ENCODE assay signal across 2 cellular contexts in the genomic region with DNA sequence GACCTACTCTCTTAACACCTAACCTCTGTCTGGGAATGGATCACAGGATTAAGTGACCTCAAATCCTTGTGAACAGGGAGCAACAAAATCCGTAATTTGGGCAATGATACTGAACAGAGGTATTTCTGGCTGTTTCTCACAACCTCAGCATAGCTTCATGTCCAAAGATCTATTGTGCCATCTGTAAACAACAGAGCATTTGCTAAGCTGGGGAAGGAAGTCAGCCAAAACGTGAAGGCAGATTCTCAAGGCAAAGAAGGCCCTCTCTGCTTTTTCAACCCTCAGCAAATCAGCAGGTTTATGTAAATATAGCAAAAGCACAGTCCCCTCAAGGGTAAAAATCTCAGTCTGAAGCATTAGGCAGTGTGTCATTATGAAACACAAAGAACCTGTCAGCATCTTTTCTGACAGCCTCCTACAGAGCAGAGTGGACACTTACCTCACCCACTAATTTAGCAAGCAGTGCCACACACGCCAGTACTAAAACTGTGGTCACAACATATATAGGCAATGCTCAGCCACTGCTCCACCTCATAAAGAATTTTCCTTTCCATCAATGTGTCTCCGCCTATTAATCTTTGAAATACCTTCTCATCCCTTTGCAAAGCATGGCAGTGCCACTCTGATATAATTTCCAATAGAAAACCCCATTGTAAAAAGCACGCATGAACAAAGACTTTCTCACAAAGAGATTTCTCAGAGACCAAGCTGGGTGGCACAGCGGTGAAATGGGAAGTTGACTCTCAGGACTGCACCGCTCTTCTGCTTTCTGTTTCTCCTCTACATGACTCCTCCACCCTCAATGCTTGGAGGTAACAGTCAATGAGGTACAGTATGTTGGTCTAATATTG.
TF ChIP-seq lines count a peak whose summit lies in the region.

No MANE protein-coding gene starts in this region.

TF ChIP-seq in IMR-90, 13 proteins besides CTCF, POLR2A, EP300 and RAD21 (continued from another document):
- TF ChIP-seq, protein P1, sequence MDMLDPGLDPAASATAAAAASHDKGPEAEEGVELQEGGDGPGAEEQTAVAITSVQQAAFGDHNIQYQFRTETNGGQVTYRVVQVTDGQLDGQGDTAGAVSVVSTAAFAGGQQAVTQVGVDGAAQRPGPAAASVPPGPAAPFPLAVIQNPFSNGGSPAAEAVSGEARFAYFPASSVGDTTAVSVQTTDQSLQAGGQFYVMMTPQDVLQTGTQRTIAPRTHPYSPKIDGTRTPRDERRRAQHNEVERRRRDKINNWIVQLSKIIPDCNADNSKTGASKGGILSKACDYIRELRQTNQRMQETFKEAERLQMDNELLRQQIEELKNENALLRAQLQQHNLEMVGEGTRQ (IDR thresholded peaks at IDR 0.05; ENCODE audit: low read depth, low read length), result no peak
- TF ChIP-seq MXI1 (IDR thresholded peaks at IDR 0.05; ENCODE audit: borderline replicate concordance, low read depth, low read length), result no peak
- TF ChIP-seq CHD1 (IDR thresholded peaks at IDR 0.05; ENCODE audit: low read depth, low read length), result no peak
- no peak for TF ChIP-seq FOS (IDR thresholded peaks at IDR 0.05; ENCODE audit: low read depth, low read length)
- TF ChIP-seq BHLHE40 (IDR thresholded peaks at IDR 0.05; ENCODE audit: low read depth, low read length), result peak; percentile 37; the same call in 1 of the 2 replicates
- TF ChIP-seq MAFK (IDR thresholded peaks at IDR 0.05; ENCODE audit: low read depth, low read length), result 0 out of 2 replicates have a peak, but pooled peaks have one; percentile 17
- no peak for TF ChIP-seq RCOR1 (IDR thresholded peaks at IDR 0.05; ENCODE audit: insufficient replicate concordance, low read length)
- TF ChIP-seq SMC3 (IDR thresholded peaks at IDR 0.05; ENCODE audit: low read depth, low read length), result no peak

TF ChIP-seq in WTC11, 78 proteins besides CTCF, POLR2A, EP300 and RAD21 (continued from another document):
- TF ChIP-seq, protein P2, sequence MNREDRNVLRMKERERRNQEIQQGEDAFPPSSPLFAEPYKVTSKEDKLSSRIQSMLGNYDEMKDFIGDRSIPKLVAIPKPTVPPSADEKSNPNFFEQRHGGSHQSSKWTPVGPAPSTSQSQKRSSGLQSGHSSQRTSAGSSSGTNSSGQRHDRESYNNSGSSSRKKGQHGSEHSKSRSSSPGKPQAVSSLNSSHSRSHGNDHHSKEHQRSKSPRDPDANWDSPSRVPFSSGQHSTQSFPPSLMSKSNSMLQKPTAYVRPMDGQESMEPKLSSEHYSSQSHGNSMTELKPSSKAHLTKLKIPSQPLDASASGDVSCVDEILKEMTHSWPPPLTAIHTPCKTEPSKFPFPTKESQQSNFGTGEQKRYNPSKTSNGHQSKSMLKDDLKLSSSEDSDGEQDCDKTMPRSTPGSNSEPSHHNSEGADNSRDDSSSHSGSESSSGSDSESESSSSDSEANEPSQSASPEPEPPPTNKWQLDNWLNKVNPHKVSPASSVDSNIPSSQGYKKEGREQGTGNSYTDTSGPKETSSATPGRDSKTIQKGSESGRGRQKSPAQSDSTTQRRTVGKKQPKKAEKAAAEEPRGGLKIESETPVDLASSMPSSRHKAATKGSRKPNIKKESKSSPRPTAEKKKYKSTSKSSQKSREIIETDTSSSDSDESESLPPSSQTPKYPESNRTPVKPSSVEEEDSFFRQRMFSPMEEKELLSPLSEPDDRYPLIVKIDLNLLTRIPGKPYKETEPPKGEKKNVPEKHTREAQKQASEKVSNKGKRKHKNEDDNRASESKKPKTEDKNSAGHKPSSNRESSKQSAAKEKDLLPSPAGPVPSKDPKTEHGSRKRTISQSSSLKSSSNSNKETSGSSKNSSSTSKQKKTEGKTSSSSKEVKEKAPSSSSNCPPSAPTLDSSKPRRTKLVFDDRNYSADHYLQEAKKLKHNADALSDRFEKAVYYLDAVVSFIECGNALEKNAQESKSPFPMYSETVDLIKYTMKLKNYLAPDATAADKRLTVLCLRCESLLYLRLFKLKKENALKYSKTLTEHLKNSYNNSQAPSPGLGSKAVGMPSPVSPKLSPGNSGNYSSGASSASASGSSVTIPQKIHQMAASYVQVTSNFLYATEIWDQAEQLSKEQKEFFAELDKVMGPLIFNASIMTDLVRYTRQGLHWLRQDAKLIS (CRISPR knock-in tag; IDR thresholded peaks at IDR 0.05; ENCODE audit: borderline replicate concordance), result no peak
- TF ChIP-seq, protein P3, sequence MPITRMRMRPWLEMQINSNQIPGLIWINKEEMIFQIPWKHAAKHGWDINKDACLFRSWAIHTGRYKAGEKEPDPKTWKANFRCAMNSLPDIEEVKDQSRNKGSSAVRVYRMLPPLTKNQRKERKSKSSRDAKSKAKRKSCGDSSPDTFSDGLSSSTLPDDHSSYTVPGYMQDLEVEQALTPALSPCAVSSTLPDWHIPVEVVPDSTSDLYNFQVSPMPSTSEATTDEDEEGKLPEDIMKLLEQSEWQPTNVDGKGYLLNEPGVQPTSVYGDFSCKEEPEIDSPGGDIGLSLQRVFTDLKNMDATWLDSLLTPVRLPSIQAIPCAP (CRISPR knock-in tag; IDR thresholded peaks at IDR 0.05), result no peak
- TF ChIP-seq, protein P4, sequence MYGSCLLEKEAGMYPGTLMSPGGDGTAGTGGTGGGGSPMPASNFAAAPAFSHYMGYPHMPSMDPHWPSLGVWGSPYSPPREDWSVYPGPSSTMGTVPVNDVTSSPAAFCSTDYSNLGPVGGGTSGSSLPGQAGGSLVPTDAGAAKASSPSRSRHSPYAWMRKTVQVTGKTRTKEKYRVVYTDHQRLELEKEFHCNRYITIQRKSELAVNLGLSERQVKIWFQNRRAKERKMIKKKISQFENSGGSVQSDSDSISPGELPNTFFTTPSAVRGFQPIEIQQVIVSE (CRISPR knock-in tag; IDR thresholded peaks at IDR 0.05; ENCODE audit: borderline replicate concordance), result no peak
- TF ChIP-seq, protein P5, sequence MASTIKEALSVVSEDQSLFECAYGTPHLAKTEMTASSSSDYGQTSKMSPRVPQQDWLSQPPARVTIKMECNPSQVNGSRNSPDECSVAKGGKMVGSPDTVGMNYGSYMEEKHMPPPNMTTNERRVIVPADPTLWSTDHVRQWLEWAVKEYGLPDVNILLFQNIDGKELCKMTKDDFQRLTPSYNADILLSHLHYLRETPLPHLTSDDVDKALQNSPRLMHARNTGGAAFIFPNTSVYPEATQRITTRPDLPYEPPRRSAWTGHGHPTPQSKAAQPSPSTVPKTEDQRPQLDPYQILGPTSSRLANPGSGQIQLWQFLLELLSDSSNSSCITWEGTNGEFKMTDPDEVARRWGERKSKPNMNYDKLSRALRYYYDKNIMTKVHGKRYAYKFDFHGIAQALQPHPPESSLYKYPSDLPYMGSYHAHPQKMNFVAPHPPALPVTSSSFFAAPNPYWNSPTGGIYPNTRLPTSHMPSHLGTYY (CRISPR knock-in tag; IDR thresholded peaks at IDR 0.05), result no peak
- TF ChIP-seq, protein P6, sequence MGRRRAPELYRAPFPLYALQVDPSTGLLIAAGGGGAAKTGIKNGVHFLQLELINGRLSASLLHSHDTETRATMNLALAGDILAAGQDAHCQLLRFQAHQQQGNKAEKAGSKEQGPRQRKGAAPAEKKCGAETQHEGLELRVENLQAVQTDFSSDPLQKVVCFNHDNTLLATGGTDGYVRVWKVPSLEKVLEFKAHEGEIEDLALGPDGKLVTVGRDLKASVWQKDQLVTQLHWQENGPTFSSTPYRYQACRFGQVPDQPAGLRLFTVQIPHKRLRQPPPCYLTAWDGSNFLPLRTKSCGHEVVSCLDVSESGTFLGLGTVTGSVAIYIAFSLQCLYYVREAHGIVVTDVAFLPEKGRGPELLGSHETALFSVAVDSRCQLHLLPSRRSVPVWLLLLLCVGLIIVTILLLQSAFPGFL (CRISPR knock-in tag; IDR thresholded peaks at IDR 0.05; ENCODE audit: borderline replicate concordance), result no peak
- no peak for TF ChIP-seq CREM (CRISPR knock-in tag; IDR thresholded peaks at IDR 0.05)
- TF ChIP-seq, protein P7, sequence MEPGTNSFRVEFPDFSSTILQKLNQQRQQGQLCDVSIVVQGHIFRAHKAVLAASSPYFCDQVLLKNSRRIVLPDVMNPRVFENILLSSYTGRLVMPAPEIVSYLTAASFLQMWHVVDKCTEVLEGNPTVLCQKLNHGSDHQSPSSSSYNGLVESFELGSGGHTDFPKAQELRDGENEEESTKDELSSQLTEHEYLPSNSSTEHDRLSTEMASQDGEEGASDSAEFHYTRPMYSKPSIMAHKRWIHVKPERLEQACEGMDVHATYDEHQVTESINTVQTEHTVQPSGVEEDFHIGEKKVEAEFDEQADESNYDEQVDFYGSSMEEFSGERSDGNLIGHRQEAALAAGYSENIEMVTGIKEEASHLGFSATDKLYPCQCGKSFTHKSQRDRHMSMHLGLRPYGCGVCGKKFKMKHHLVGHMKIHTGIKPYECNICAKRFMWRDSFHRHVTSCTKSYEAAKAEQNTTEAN (CRISPR knock-in tag; IDR thresholded peaks at IDR 0.05), result no peak
TF ChIP-seq in WTC11: peak in this region for 0.
